In genomic region chr11:65047581-65048422, GRCh38 we compare ENCODE assay signal across 7 cellular contexts. TPM values are rescaled to one million over a fixed set of nuclear protein-coding genes. Genes with fewer than 3 reads are reported as not detected.
DNase-seq lines count a peak whose midpoint lies in the region; ATAC-seq and TF ChIP-seq lines count a peak whose summit lies in the region.
"Had no signal": no experiment of that assay in that cellular context is flagged by ENCODE, and none has a peak within 500 bp of the region (broad histone marks: within the 10 kb centered on the region; RNA-seq: fewer than 3 reads in every experiment).

No MANE protein-coding gene starts in this region.

- H3K4me1 ChIP-seq in heart left ventricle = peaks cover 0 to 38% (median 10%) of the 10 kb centered on the region in 12 donors

- no peaks in the 10 kb centered on the region for H3K9me3 Mint-ChIP-seq in activated CD4-positive, alpha-beta memory T cell treated with anti-CD3 and anti-CD28 coated beads, Interleukin-2, amount 10 ng/mL, durations not matched to agents 7 days and 5 days

- peak in 3 of 4 donors; percentile 38 to 64 (median 44) for ATAC-seq in heart left ventricle
- ATAC-seq in stimulated activated naive CD8-positive, alpha-beta T cell treated with anti-CD3 and anti-CD28 coated beads, Interleukin-15, Interleukin-2, amounts not matched to agents 100 U/mL and 50 U/mL, for 24 hours = peak; percentile 37
- no peak for ATAC-seq in GM19351 (IDR thresholded peaks at IDR 0.05; ENCODE audit: unreplicated experiment)
- ATAC-seq: body of pancreas had no signal

- intact Hi-C loops in heart left ventricle (cut with DNase I) = no loop called here

- peak overlapping the region; percentile 77 for H3K4me3 Mint-ChIP-seq in activated CD4-positive, alpha-beta memory T cell treated with anti-CD3 and anti-CD28 coated beads, Interleukin-2, amount 10 ng/mL, durations not matched to agents 7 days and 5 days

- CTCF ChIA-PET in activated CD4-positive, alpha-beta memory T cell treated with anti-CD3 and anti-CD28 coated beads, Interleukin-2, amount 10 ng/mL, durations not matched to agents 7 days and 5 days (lab: Charles Lee) = interaction anchor here (1.5 kb wide), 1 partner anchor 20 kb away, joined by 3 read pairs; no protein-coding TSS in a partner anchor

- no peaks in the 10 kb centered on the region for H3K27me3 Mint-ChIP-seq in activated CD4-positive, alpha-beta memory T cell treated with anti-CD3 and anti-CD28 coated beads, Interleukin-2, amount 10 ng/mL, durations not matched to agents 7 days and 5 days

- peaks cover 44% of the 10 kb centered on the region for H3K4me1 Mint-ChIP-seq in activated CD4-positive, alpha-beta memory T cell treated with anti-CD3 and anti-CD28 coated beads, Interleukin-2, amount 10 ng/mL, durations not matched to agents 7 days and 5 days

- H3K4me3 ChIP-seq in heart left ventricle = peak overlapping the region; percentile 25 to 81 (median 54)
- H3K4me3 ChIP-seq: body of pancreas had no signal

- H3K27ac Mint-ChIP-seq in activated CD4-positive, alpha-beta memory T cell treated with anti-CD3 and anti-CD28 coated beads, Interleukin-2, amount 10 ng/mL, durations not matched to agents 7 days and 5 days = peak overlapping the region; percentile 69

- peaks cover 0 to 13% (median 7%) of the 10 kb centered on the region in 9 donors for H3K36me3 ChIP-seq in heart left ventricle

- H3K36me3 Mint-ChIP-seq in activated CD4-positive, alpha-beta memory T cell treated with anti-CD3 and anti-CD28 coated beads, Interleukin-2, amount 10 ng/mL, durations not matched to agents 7 days and 5 days (ENCODE audit: low read depth) = peaks cover 22% of the 10 kb centered on the region

- no peak for TF ChIP-seq CTCF in heart left ventricle (IDR thresholded peaks at IDR 0.05)

- 14 to 33% (median 15%) methylated on average over 35 to 56 of the region's 56 CpGs for WGBS in heart left ventricle, 4 donors

- no peaks in the 10 kb centered on the region for H3K27me3 ChIP-seq in heart left ventricle
- H3K27me3 ChIP-seq: body of pancreas had no signal

- no peaks in the 10 kb centered on the region for H3K9me3 ChIP-seq in heart left ventricle
- H3K9me3 ChIP-seq: body of pancreas had no signal

- POLR2A ChIA-PET in activated CD4-positive, alpha-beta memory T cell treated with anti-CD3 and anti-CD28 coated beads, Interleukin-2, amount 10 ng/mL, durations not matched to agents 7 days and 5 days (lab: Charles Lee) = interaction anchor here (1.1 to 1.8 kb wide), 3 partner anchors 30 to 35 kb away, joined by 3 to 5 read pairs (median 4); partner anchors contain the start of gene ARL2

- DNase-seq in activated CD4-positive, alpha-beta memory T cell treated with anti-CD3 and anti-CD28 coated beads, Interleukin-2, amount 10 ng/mL, durations not matched to agents 7 days and 5 days = peak; percentile 28
- DNase-seq in heart left ventricle (peak in 4 of 5 donors; percentile 27 to 77 (median 46)), nucleus accumbens (lab: John Stamatoyannopoulos, UW) (no peak)
- peak; percentile 44 for DNase-seq in stimulated activated naive CD8-positive, alpha-beta T cell treated with anti-CD3 and anti-CD28 coated beads, Interleukin-15, Interleukin-2, amounts not matched to agents 100 U/mL and 50 U/mL, for 24 hours
- DNase-seq in NK-92 treated with Interleukin-12 subunit alpha and Interleukin-12 subunit beta, amount 100 ng/mL, for 24 hours (lab: John Stamatoyannopoulos, UW) = no peak
- DNase-seq: body of pancreas had no signal

- no peak for TF ChIP-seq POLR2A in heart left ventricle (IDR thresholded peaks at IDR 0.05)

- peak overlapping the region in 7 of 12 donors; percentile 0 to 58 (median 43) for H3K27ac ChIP-seq in heart left ventricle
- H3K27ac ChIP-seq: body of pancreas had no signal

RNA-seq across cellular contexts. Expression of gene SAC3D1, which starts 6.8 kb away (rescaled TPM):
- total RNA-seq in activated CD4-positive, alpha-beta memory T cell treated with anti-CD3 and anti-CD28 coated beads, Interleukin-2, amount 10 ng/mL, durations not matched to agents 7 days and 5 days = 10 to 100 TPM; 24.2 to 24.8 TPM
- 1 to 10 TPM; 4.3 to 9.1 (median 6.2) TPM for total RNA-seq in heart left ventricle
- polyA plus RNA-seq in heart left ventricle = 10 to 100 TPM in 1 of 2 donors, 1 to 10 TPM in 1; 4.8 to 14.6 TPM

RNA-seq across cellular contexts. Expression of gene NAALADL1, which starts 10.6 kb away (rescaled TPM):
- total RNA-seq in activated CD4-positive, alpha-beta memory T cell treated with anti-CD3 and anti-CD28 coated beads, Interleukin-2, amount 10 ng/mL, durations not matched to agents 7 days and 5 days = 10 to 100 TPM; 13.6 to 16.8 TPM
- 1 to 10 TPM; 2.6 to 7.4 (median 3.4) TPM for total RNA-seq in heart left ventricle
- 1 to 10 TPM; 2.7 to 7.4 TPM for polyA plus RNA-seq in heart left ventricle

RNA-seq across cellular contexts. Expression of gene SNX15, which starts 20.6 kb away (rescaled TPM):
- 10 to 100 TPM; 24.3 to 24.6 TPM for total RNA-seq in activated CD4-positive, alpha-beta memory T cell treated with anti-CD3 and anti-CD28 coated beads, Interleukin-2, amount 10 ng/mL, durations not matched to agents 7 days and 5 days
- 10 to 100 TPM; 12.7 to 33.0 (median 17.9) TPM for total RNA-seq in heart left ventricle
- 10 to 100 TPM; 14.8 to 29.5 TPM for polyA plus RNA-seq in heart left ventricle

RNA-seq across cellular contexts. Expression of gene ARL2, which starts 33.8 kb away (rescaled TPM):
- 10 to 100 TPM; 58.5 to 59.4 TPM for total RNA-seq in activated CD4-positive, alpha-beta memory T cell treated with anti-CD3 and anti-CD28 coated beads, Interleukin-2, amount 10 ng/mL, durations not matched to agents 7 days and 5 days
- 100 to 1,000 TPM in 7 of 9 donors, 10 to 100 TPM in 2; 90.3 to 241 (median 116) TPM for total RNA-seq in heart left ventricle
- 100 to 1,000 TPM; 126 to 158 TPM for polyA plus RNA-seq in heart left ventricle

RNA-seq across cellular contexts. Expression of gene CDCA5, which starts 36.0 kb away (rescaled TPM):
- 100 to 1,000 TPM in 1 of 2 experiments, 10 to 100 TPM in 1; 98.2 to 104 TPM for total RNA-seq in activated CD4-positive, alpha-beta memory T cell treated with anti-CD3 and anti-CD28 coated beads, Interleukin-2, amount 10 ng/mL, durations not matched to agents 7 days and 5 days
- 10 to 100 TPM in 1 of 9 donors, 1 to 10 TPM in 2, under 1 TPM in 6; 0.42 to 11.6 (median 0.81) TPM for total RNA-seq in heart left ventricle
- polyA plus RNA-seq in heart left ventricle = under 1 TPM; 0.38 to 0.83 TPM

Comparison
In these comparisons a context has a peak if more than half of its experiments do, and no peak if none do; other contexts are left out.
1. DNase-seq: peak in activated CD4-positive, alpha-beta memory T cell treated with anti-CD3 and anti-CD28 coated beads, Interleukin-2, amount 10 ng/mL, durations not matched to agents 7 days and 5 days (single experiment), heart left ventricle (4 of 5) and stimulated activated naive CD8-positive, alpha-beta T cell treated with anti-CD3 and anti-CD28 coated beads, Interleukin-15, Interleukin-2, amounts not matched to agents 100 U/mL and 50 U/mL, for 24 hours (single experiment); none in NK-92 treated with Interleukin-12 subunit alpha and Interleukin-12 subunit beta, amount 100 ng/mL, for 24 hours (single experiment) and nucleus accumbens (0 of 56).